In the genomic region with DNA sequence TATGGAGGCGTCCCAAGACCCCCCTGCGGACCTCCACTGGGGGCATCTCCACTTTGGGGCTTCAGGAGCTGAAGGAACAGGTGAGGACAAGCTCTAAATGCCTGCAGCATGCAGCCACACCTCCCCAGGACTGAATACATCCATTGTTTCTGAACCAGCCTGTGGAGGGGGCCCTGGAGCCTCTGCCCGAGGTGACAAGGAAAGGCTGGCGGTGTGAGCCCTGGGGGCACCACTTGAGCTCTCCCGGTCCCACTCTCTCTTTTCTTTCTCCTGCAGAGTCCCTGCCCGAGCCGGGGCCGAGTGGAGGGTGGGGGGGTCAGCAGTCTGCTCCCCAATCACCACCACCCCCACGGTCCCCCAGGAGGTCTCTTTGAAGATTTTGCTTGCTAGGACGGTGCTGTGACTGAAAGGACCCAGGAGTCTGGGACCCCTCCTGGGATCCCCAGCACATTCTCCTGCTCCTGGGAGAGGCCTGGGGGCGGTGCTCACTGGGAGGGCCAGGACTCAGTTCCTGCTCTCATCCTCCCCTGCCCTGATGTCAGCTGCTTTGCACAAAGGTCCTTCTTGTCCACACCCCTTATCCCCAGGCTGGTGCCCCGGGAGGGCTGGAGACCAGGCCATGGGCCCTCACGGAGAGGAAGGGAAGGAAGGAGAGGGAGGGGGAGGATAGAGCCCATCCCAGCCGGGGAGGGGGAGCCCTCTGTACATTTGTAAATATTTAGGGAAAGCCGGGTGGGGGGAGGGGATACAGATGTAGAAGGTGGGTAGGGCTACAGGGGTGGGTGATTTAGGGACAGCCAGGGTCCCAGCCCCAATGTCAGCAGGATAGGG, we compare ENCODE assay signal across 21 cellular contexts. TPM values are rescaled to one million over a fixed set of nuclear protein-coding genes. Genes with fewer than 3 reads are reported as not detected.
A peak's percentile ranks its signal among the peaks of the same experiment; 100 is the strongest.
DNase-seq lines count a peak whose midpoint lies in the region; ATAC-seq and TF ChIP-seq lines count a peak whose summit lies in the region.
"Had no signal": no experiment of that assay in that cellular context is flagged by ENCODE, and none has a peak within 500 bp of the region (broad histone marks: within the 10 kb centered on the region; RNA-seq: fewer than 3 reads in every experiment).

No MANE protein-coding gene starts in this region.

- H3K27ac Mint-ChIP-seq in activated CD4-positive, alpha-beta memory T cell treated with anti-CD3 and anti-CD28 coated beads for 36 hours: no peak overlapping the region
- H3K27ac Mint-ChIP-seq: activated CD4-positive, alpha-beta T cell treated with anti-CD3 and anti-CD28 coated beads for 36 hours; CD4-positive, CD25-positive, alpha-beta regulatory T cell had no signal

- H3K4me1 ChIP-seq in SJCRH30 (peaks cover 13% of the 10 kb centered on the region), foreskin keratinocyte (no peaks in the 10 kb centered on the region), trophoblast cell (ENCODE audit: control insufficient read depth in 1 of 2, insufficient read depth in 2 of 2, low read length in 2 of 2) (peaks cover 8 to 22% of the 10 kb centered on the region in 2 experiments)

- CTCF ChIA-PET in activated CD4-positive, alpha-beta memory T cell treated with anti-CD3 and anti-CD28 coated beads for 36 hours (lab: Charles Lee): interaction anchor here (1.1 to 4.6 kb wide), 7 partner anchors 8 to 136 kb away, joined by 3 to 47 read pairs (median 5); a partner anchor contains a TSS

- peaks cover 3% of the 10 kb centered on the region for H3K79me2 ChIP-seq in trophoblast cell (ENCODE audit: control insufficient read depth, insufficient read depth, low read length, poor library complexity)

- peaks cover 4% of the 10 kb centered on the region for H3K79me1 ChIP-seq in trophoblast cell (ENCODE audit: low read length)

- H3K9me3 ChIP-seq in SJCRH30 (replicated peaks): no peaks in the 10 kb centered on the region
- H3K9me3 ChIP-seq in trophoblast cell (ENCODE audit: insufficient read depth, low read depth, low read length): no peaks in the 10 kb centered on the region
- H3K9me3 ChIP-seq: HAP-1, transverse colon had no signal

- peaks cover 14% of the 10 kb centered on the region for H3K4me1 Mint-ChIP-seq in activated CD4-positive, alpha-beta memory T cell treated with anti-CD3 and anti-CD28 coated beads for 36 hours (ENCODE audit: low read depth)

- H4K91ac ChIP-seq in trophoblast cell (ENCODE audit: low read depth, low read length): no peak overlapping the region

- H2BK5ac ChIP-seq in trophoblast cell (ENCODE audit: low read depth, low read length, poor library complexity): no peak overlapping the region

- no peak overlapping the region for H2BK12ac ChIP-seq in trophoblast cell (ENCODE audit: low read length)

- no peak overlapping the region for H2AFZ ChIP-seq in trophoblast cell (ENCODE audit: insufficient read depth, low read length, poor library complexity)

- no peak overlapping the region for H3K23ac ChIP-seq in trophoblast cell (ENCODE audit: low read length)

- peak overlapping the region; percentile 39; the same call in 1 of the 2 replicates for H3K27ac ChIP-seq in SJCRH30
- H3K27ac ChIP-seq in foreskin keratinocyte: no peak overlapping the region
- H3K27ac ChIP-seq in trophoblast cell (ENCODE audit: low read depth, low read length): peak overlapping the region; percentile 8
- H3K27ac ChIP-seq: transverse colon had no signal

- H3K4ac ChIP-seq in trophoblast cell (ENCODE audit: low read depth, low read length): no peak overlapping the region

- no peak overlapping the region for H3K9ac ChIP-seq in trophoblast cell (ENCODE audit: low read length)

- H3K4me3 Mint-ChIP-seq in activated CD4-positive, alpha-beta memory T cell treated with anti-CD3 and anti-CD28 coated beads for 36 hours: no peak overlapping the region
- H3K4me3 Mint-ChIP-seq: activated CD4-positive, alpha-beta T cell treated with anti-CD3 and anti-CD28 coated beads for 36 hours; CD4-positive, CD25-positive, alpha-beta regulatory T cell had no signal

- peak overlapping the region; percentile 29 for H3K18ac ChIP-seq in trophoblast cell (ENCODE audit: low read length)

- peak; percentile 43 for DNase-seq in DMS 273 (lab: John Stamatoyannopoulos, UW; ENCODE audit: unreplicated experiment)
- DNase-seq in DMS 273 treated with DMSO at 0.1 percent for 48 hours (lab: John Stamatoyannopoulos, UW): no peak
- peak; percentile 68 to 80 for DNase-seq in SJCRH30
- peak in 1 of 2 donors; percentile 31 for DNase-seq in foreskin keratinocyte
- peak in 1 of 2 donors; percentile 18 for DNase-seq in trophoblast cell
- DNase-seq in stimulated activated CD8-positive, alpha-beta memory T cell treated with anti-CD3 and anti-CD28 coated beads, Interleukin-4, amount 100 ng/mL, for 48 hours: no peak
- no peak for DNase-seq in NCI-H82 (lab: John Stamatoyannopoulos, UW)
- DNase-seq in activated CD4-positive, alpha-beta memory T cell treated with anti-CD3 and anti-CD28 coated beads for 36 hours: no peak
- DNase-seq: 8988T; activated CD4-positive, alpha-beta T cell treated with anti-CD3 and anti-CD28 coated beads for 36 hours; activated T-cell treated with anti-CD3 and anti-CD28 coated beads for 4 hours; CD4-positive, CD25-positive, alpha-beta regulatory T cell; central memory CD4-positive, alpha-beta T cell; KG1; NK-92 treated with Interleukin-12 subunit alpha and Interleukin-12 subunit beta, amount 100 ng/mL, for 24 hours; SHP77 treated with DMSO at 0.1 percent for 48 hours; stimulated activated CD4-positive, alpha-beta T cell treated with anti-CD3 and anti-CD28 coated beads, Interleukin-4, amount 100 ng/mL, for 24 hours; T1000; transverse colon had no signal

- peaks cover 6% of the 10 kb centered on the region; the same call in 1 of the 2 replicates for H3K36me3 ChIP-seq in SJCRH30
- H3K36me3 ChIP-seq in trophoblast cell (ENCODE audit: control insufficient read depth in 1 of 2, insufficient read depth in 2 of 2, low read length in 2 of 2): peaks cover 31 to 33% of the 10 kb centered on the region in 2 experiments

- no peak overlapping the region for H2AK5ac ChIP-seq in trophoblast cell (ENCODE audit: low read length)

- no peak overlapping the region for H2BK120ac ChIP-seq in trophoblast cell (ENCODE audit: insufficient read depth, low read length, poor library complexity)

- no peak overlapping the region for H3K4me3 ChIP-seq in SJCRH30
- H3K4me3 ChIP-seq in trophoblast cell (ENCODE audit: low read depth, low read length): no peak overlapping the region
- H3K4me3 ChIP-seq: HAP-1, transverse colon had no signal

- TF ChIP-seq CTCF in foreskin keratinocyte (conservative IDR thresholded peaks at IDR 0.05): peak; percentile 27

- no peak overlapping the region for H4K12ac ChIP-seq in trophoblast cell (ENCODE audit: low read depth, low read length)

- H4K8ac ChIP-seq in trophoblast cell (ENCODE audit: low read depth, low read length): no peak overlapping the region

- WGBS in trophoblast cell (ENCODE audit: extremely low coverage, insufficient coverage, insufficient read length): no CpG with 5 or more reads among the region's 15 CpGs

- H3K27me3 Mint-ChIP-seq in activated CD4-positive, alpha-beta memory T cell treated with anti-CD3 and anti-CD28 coated beads for 36 hours: peaks cover 4% of the 10 kb centered on the region
- H3K27me3 Mint-ChIP-seq: activated CD4-positive, alpha-beta T cell treated with anti-CD3 and anti-CD28 coated beads for 36 hours had no signal

- H3K4me2 ChIP-seq in trophoblast cell (ENCODE audit: low read length): no peak overlapping the region

- H3K27me3 ChIP-seq in SJCRH30: no peaks in the 10 kb centered on the region
- H3K27me3 ChIP-seq in foreskin keratinocyte: no peaks in the 10 kb centered on the region
- no peaks in the 10 kb centered on the region for H3K27me3 ChIP-seq in trophoblast cell (ENCODE audit: insufficient read depth, low read length)
- H3K27me3 ChIP-seq: transverse colon had no signal

- no peak for ATAC-seq in foreskin keratinocyte
- ATAC-seq: activated CD4-positive, alpha-beta T cell treated with anti-CD3 and anti-CD28 coated beads for 36 hours; activated naive CD4-positive, alpha-beta T cell treated with anti-CD3 and anti-CD28 coated beads, Interleukin-2, amount 50 U/mL, for 72 hours had no signal

- no peak overlapping the region for H3K14ac ChIP-seq in trophoblast cell (ENCODE audit: low read length)

- H3K9me3 Mint-ChIP-seq in activated CD4-positive, alpha-beta memory T cell treated with anti-CD3 and anti-CD28 coated beads for 36 hours: no peaks in the 10 kb centered on the region
- H3K9me3 Mint-ChIP-seq: activated naive CD4-positive, alpha-beta T cell treated with anti-CD3 and anti-CD28 coated beads, Interleukin-2, amount 50 U/mL, for 72 hours had no signal

- POLR2A ChIA-PET in activated CD4-positive, alpha-beta memory T cell treated with anti-CD3 and anti-CD28 coated beads for 36 hours (lab: Charles Lee): no interaction called here

- intact Hi-C loops in activated CD4-positive, alpha-beta memory T cell treated with anti-CD3 and anti-CD28 coated beads for 36 hours (cut with micrococcal nuclease): no loop called here

- H3K36me3 Mint-ChIP-seq in activated CD4-positive, alpha-beta memory T cell treated with anti-CD3 and anti-CD28 coated beads for 36 hours: peaks cover 19% of the 10 kb centered on the region
- H3K36me3 Mint-ChIP-seq: CD4-positive, CD25-positive, alpha-beta regulatory T cell had no signal

RNA-seq across cellular contexts. Expression of a gene that starts 5.7 kb away (rescaled TPM):
- 41.8 and 44.0 TPM in 2 replicates for total RNA-seq in SJCRH30 (2014; rRNA removed; shearing (Covaris generic))
- 93.1 and 105 TPM in 2 replicates for total RNA-seq in foreskin keratinocyte
- 117 and 130 TPM in 2 replicates for polyA plus RNA-seq in foreskin keratinocyte
- polyA plus RNA-seq in trophoblast cell (2013): 150 and 167 TPM in 2 replicates
- 10 to 100 TPM; 19.9 to 21.0 TPM for total RNA-seq in activated CD4-positive, alpha-beta memory T cell treated with anti-CD3 and anti-CD28 coated beads for 36 hours

RNA-seq across cellular contexts. Expression of a gene that starts 6.0 kb away (rescaled TPM):
- total RNA-seq in SJCRH30 (2014; rRNA removed; shearing (Covaris generic)): 8.1 and 8.2 TPM in 2 replicates
- total RNA-seq in foreskin keratinocyte: 1.0 and 1.2 TPM in 2 replicates
- 1.2 and 1.3 TPM in 2 replicates for polyA plus RNA-seq in foreskin keratinocyte
- 5.0 and 5.5 TPM in 2 replicates for polyA plus RNA-seq in trophoblast cell (2013)
- total RNA-seq in activated CD4-positive, alpha-beta memory T cell treated with anti-CD3 and anti-CD28 coated beads for 36 hours: 1 to 10 TPM; 2.6 to 4.4 TPM
- polyA plus RNA-seq: CD4-positive, CD25-positive, alpha-beta regulatory T cell had no signal

RNA-seq across cellular contexts. Expression of a gene that starts 23.6 kb away (rescaled TPM):
- 0.46 and 0.67 TPM in 2 replicates for total RNA-seq in SJCRH30 (2014; rRNA removed; shearing (Covaris generic))
- total RNA-seq in foreskin keratinocyte: not detected in 2 replicates
- polyA plus RNA-seq in foreskin keratinocyte: not detected in 2 replicates
- polyA plus RNA-seq in trophoblast cell (2013): 0.22 and 0.23 TPM in 2 replicates
- total RNA-seq in activated CD4-positive, alpha-beta memory T cell treated with anti-CD3 and anti-CD28 coated beads for 36 hours: under 1 TPM in 1 of 2 experiments, not detected in 1; 0.07 TPM
- total RNA-seq: activated CD4-positive, alpha-beta T cell treated with anti-CD3 and anti-CD28 coated beads for 36 hours; transverse colon had no signal
- polyA plus RNA-seq: CD4-positive, CD25-positive, alpha-beta regulatory T cell had no signal

RNA-seq across cellular contexts. Expression of a gene that starts 33.5 kb away (rescaled TPM):
- total RNA-seq in SJCRH30 (2014; rRNA removed; shearing (Covaris generic)): 67.8 and 71.6 TPM in 2 replicates
- total RNA-seq in foreskin keratinocyte: 32.0 and 33.7 TPM in 2 replicates
- polyA plus RNA-seq in foreskin keratinocyte: 32.4 and 36.3 TPM in 2 replicates
- 155 and 158 TPM in 2 replicates for polyA plus RNA-seq in trophoblast cell (2013)
- total RNA-seq in activated CD4-positive, alpha-beta memory T cell treated with anti-CD3 and anti-CD28 coated beads for 36 hours: under 1 TPM; 0.83 to 0.94 TPM
- polyA plus RNA-seq: CD4-positive, CD25-positive, alpha-beta regulatory T cell had no signal

RNA-seq across cellular contexts. Expression of a gene that starts 34.2 kb away (rescaled TPM):
- total RNA-seq in SJCRH30 (2014; rRNA removed; shearing (Covaris generic)): 0.65 and 1.4 TPM in 2 replicates
- 0.11 and 0.14 TPM in 2 replicates for total RNA-seq in foreskin keratinocyte
- 0.14 and 0.19 TPM in 2 replicates for polyA plus RNA-seq in foreskin keratinocyte
- polyA plus RNA-seq in trophoblast cell (2013): 24.7 and 27.9 TPM in 2 replicates
- not detected for total RNA-seq in activated CD4-positive, alpha-beta memory T cell treated with anti-CD3 and anti-CD28 coated beads for 36 hours
- total RNA-seq: activated CD4-positive, alpha-beta T cell treated with anti-CD3 and anti-CD28 coated beads for 36 hours; CD4-positive, CD25-positive, alpha-beta regulatory T cell; transverse colon had no signal
- polyA plus RNA-seq: CD4-positive, CD25-positive, alpha-beta regulatory T cell had no signal

Comparison
In these comparisons a context has a peak if more than half of its experiments do, and no peak if none do; other contexts are left out.
1. DNase-seq: peak in DMS 273 (single experiment) and SJCRH30 (2 of 2); none in DMS 273 treated with DMSO at 0.1 percent for 48 hours (single experiment), stimulated activated CD8-positive, alpha-beta memory T cell treated with anti-CD3 and anti-CD28 coated beads, Interleukin-4, amount 100 ng/mL, for 48 hours (single experiment), NCI-H82 (single experiment) and activated CD4-positive, alpha-beta memory T cell treated with anti-CD3 and anti-CD28 coated beads for 36 hours (single experiment).